Comparison of ENCODE assay signal across 11 cellular contexts in the genomic region with DNA sequence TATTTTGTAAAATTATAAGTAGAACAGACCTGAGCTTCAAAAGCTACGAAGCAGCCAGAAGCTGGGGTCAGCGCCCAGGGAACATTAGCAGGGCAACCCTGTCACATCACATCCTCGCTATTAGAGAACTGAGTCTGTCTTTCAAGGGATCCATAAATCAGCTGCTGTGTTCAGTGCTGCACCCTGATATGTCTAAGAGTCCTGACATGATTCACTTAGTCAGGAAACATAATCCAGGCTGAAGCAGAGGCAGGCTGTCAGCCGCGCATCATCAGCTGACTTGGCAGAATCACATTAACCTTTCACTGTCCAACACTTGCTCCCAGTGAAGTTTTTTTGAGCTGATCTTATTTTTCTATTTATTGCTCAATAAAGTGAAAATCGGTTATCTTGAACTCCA. TPM values are rescaled to one million over a fixed set of nuclear protein-coding genes. Genes with fewer than 3 reads are reported as not detected.
DNase-seq lines count a peak whose midpoint lies in the region; ATAC-seq, FAIRE-seq and TF ChIP-seq lines count a peak whose summit lies in the region.
"Had no signal": no experiment of that assay in that cellular context is flagged by ENCODE, and none has a peak within 500 bp of the region (broad histone marks: within the 10 kb centered on the region; RNA-seq: fewer than 3 reads in every experiment).

No MANE protein-coding gene starts in this region.

- no peaks in the 10 kb centered on the region for H3F3A ChIP-seq in GM23338 (replicated peaks; ENCODE audit: low read depth)

- H3K79me2 ChIP-seq in GM23338 (replicated peaks; ENCODE audit: insufficient read depth): no peaks in the 10 kb centered on the region

- H4K20me1 ChIP-seq in GM23338 (replicated peaks; ENCODE audit: insufficient read depth): no peaks in the 10 kb centered on the region

- peaks cover 24% of the 10 kb centered on the region for H3K4me1 ChIP-seq in GM23338 (ENCODE audit: insufficient read depth)
- no peaks in the 10 kb centered on the region for H3K4me1 ChIP-seq in pancreas
- no peaks in the 10 kb centered on the region for H3K4me1 ChIP-seq in colonic mucosa

- no peak for DNase-seq in GM23338 (ENCODE audit: low spot score)
- peak; percentile 32 for DNase-seq in RPMI7951 (ENCODE audit: low read depth)
- peak; percentile 68 for DNase-seq in fibroblast of pulmonary artery (ENCODE audit: low read depth)
- no peak for DNase-seq in pancreas
- no peak for DNase-seq in LoVo (ENCODE audit: low spot score)
- no peak for DNase-seq in colonic mucosa
- DNase-seq: occipital lobe had no signal

- H3K27me3 ChIP-seq in GM23338 (ENCODE audit: insufficient read depth) (no peaks in the 10 kb centered on the region), pancreas (no peaks in the 10 kb centered on the region), colonic mucosa (no peaks in the 10 kb centered on the region)

- H3K27ac ChIP-seq in GM23338 (ENCODE audit: low read depth) (no peak overlapping the region), pancreas (no peak overlapping the region), colonic mucosa (no peak overlapping the region)
- H3K27ac ChIP-seq: VCaP had no signal

- no peak for ATAC-seq in GM23338
- peak in 3 of 4 donors; percentile 43 to 64 (median 48) for ATAC-seq in pancreas
- no peak for ATAC-seq in GM19467 (IDR thresholded peaks at IDR 0.05; ENCODE audit: unreplicated experiment)
- no peak for ATAC-seq in HG02571 (IDR thresholded peaks at IDR 0.05; ENCODE audit: unreplicated experiment)
- ATAC-seq: HCT116 had no signal

- WGBS in pancreas, 2 donors: 32 to 33% methylated on average over 6 of the region's 6 CpGs

- no peak overlapping the region for H3K4me3 Mint-ChIP-seq in GM23338

- TF ChIP-seq CTCF in GM23338 (conservative IDR thresholded peaks at IDR 0.05; ENCODE audit: low read depth in 2 of 2) (no peak), fibroblast of pulmonary artery (IDR thresholded peaks at IDR 0.05; ENCODE audit: low read length, missing control alignments) (no peak), pancreas (IDR thresholded peaks at IDR 0.05) (no peak), colonic mucosa (IDR thresholded peaks at IDR 0.05) (no peak)

- no peaks in the 10 kb centered on the region for H3K36me3 Mint-ChIP-seq in GM23338 (ENCODE audit: low read depth)

- peaks cover 16% of the 10 kb centered on the region for H3K4me1 Mint-ChIP-seq in GM23338

- no peak overlapping the region for H3K4me2 ChIP-seq in GM23338

- no peak overlapping the region for H3K27ac Mint-ChIP-seq in GM23338

- FAIRE-seq in pancreas (lab: Jason Lieb, UNC): no peak

- H3K9me3 Mint-ChIP-seq in GM23338: no peaks in the 10 kb centered on the region

- no peaks in the 10 kb centered on the region for H3K9me2 ChIP-seq in GM23338 (ENCODE audit: insufficient read depth)

- H3K4me3 ChIP-seq in GM23338 (no peak overlapping the region), fibroblast of pulmonary artery (replicated peaks; ENCODE audit: low read depth, low read length) (no peak overlapping the region), pancreas (no peak overlapping the region), colonic mucosa (no peak overlapping the region)

- H3K9me3 ChIP-seq in pancreas: no peaks in the 10 kb centered on the region
- H3K9me3 ChIP-seq in colonic mucosa: no peaks in the 10 kb centered on the region

- H3K36me3 ChIP-seq in GM23338 (ENCODE audit: insufficient read depth) (no peaks in the 10 kb centered on the region), pancreas (no peaks in the 10 kb centered on the region), colonic mucosa (no peaks in the 10 kb centered on the region)

- 0 out of 2 replicates have a peak overlapping the region, but pooled peaks have one; percentile 11 for H2AFZ ChIP-seq in GM23338

- no peak overlapping the region for H3K9ac ChIP-seq in colonic mucosa (ENCODE audit: low read depth in 2 of 2, low read length in 2 of 2)

- intact Hi-C loops in pancreas (cut with DNase I): no loop called here
- intact Hi-C loops in colonic mucosa (cut with DNase I): loop anchor here (5.0 to 10.0 kb wide), 2 partner anchors 65 to 552 kb away; no protein-coding TSS in a partner anchor

- no peaks in the 10 kb centered on the region for H3K27me3 Mint-ChIP-seq in GM23338 (ENCODE audit: insufficient read depth, low read depth, poor library complexity)

TF ChIP-seq in GM23338, 12 proteins besides CTCF, POLR2A, EP300 and RAD21:
- TF ChIP-seq NANOG (IDR thresholded peaks at IDR 0.05; ENCODE audit: borderline replicate concordance) (no peak), POLR2AphosphoS5 (IDR thresholded peaks at IDR 0.05; ENCODE audit: low read depth) (no peak), CREB1 (CRISPR knock-in tag; IDR thresholded peaks at IDR 0.05; ENCODE audit: low read depth) (no peak), EZH2phosphoT487 (IDR thresholded peaks at IDR 0.05; ENCODE audit: unreplicated experiment) (no peak), EZH2 (IDR thresholded peaks at IDR 0.05; ENCODE audit: low read depth, unreplicated experiment) (no peak)

RNA-seq across cellular contexts. Expression of gene MYH15, which starts 23.5 kb away (rescaled TPM):
- total RNA-seq in GM23338 (2014; rRNA removed; shearing (Covaris generic)): 0.04 and 0.07 TPM in 2 replicates
- not detected in 2 replicates for polyA plus RNA-seq in GM23338 (2016; fragmentation: Nextera tagmentation; extraction: Ambion mirVana)
- total RNA-seq in RPMI7951 (2014; rRNA removed; shearing (Covaris generic)): 0.20 and 0.24 TPM in 2 replicates
- under 1 TPM in 4 of 6 donors, not detected in 2; 0.03 to 0.19 (median 0.12) TPM for total RNA-seq in pancreas
- under 1 TPM in 1 of 2 donors, not detected in 1; 0.05 TPM for polyA plus RNA-seq in pancreas
- total RNA-seq in colonic mucosa: under 1 TPM; 0.13 to 0.44 TPM

Comparison
In these comparisons a context has a peak if more than half of its experiments do, and no peak if none do; other contexts are left out.
1. ATAC-seq: peak in pancreas (3 of 4); none in GM23338 (single experiment), GM19467 (single experiment) and HG02571 (single experiment).
2. DNase-seq: peak in RPMI7951 (single experiment) and fibroblast of pulmonary artery (single experiment); none in GM23338 (single experiment), pancreas (0 of 6), LoVo (single experiment) and colonic mucosa (single experiment).